Comparison of ENCODE assay signal across 27 cellular contexts in genomic region chr16:7391694-7392093, GRCh38. TPM values are rescaled to one million over a fixed set of nuclear protein-coding genes. Genes with fewer than 3 reads are reported as not detected.
"Had no signal": no experiment of that assay in that cellular context is flagged by ENCODE, and none has a peak within 500 bp of the region (broad histone marks: within the 10 kb centered on the region; RNA-seq: fewer than 3 reads in every experiment).

No MANE protein-coding gene starts in this region.

- H3K9me3 ChIP-seq: neutrophil, pancreas, prostate gland, right lobe of liver, thoracic aorta, thyroid gland, upper lobe of left lung, vagina had no signal

- H3K27ac ChIP-seq: neutrophil, pancreas, prostate gland, right lobe of liver, stomach, thoracic aorta, thyroid gland, tibial nerve, upper lobe of left lung, vagina had no signal

- H3K27me3 ChIP-seq: neutrophil, pancreas, right lobe of liver, stomach, thyroid gland, tibial nerve, upper lobe of left lung, vagina had no signal

- DNase-seq: naive thymus-derived CD8-positive, alpha-beta T cell; nephron progenitor cell; nucleus accumbens; pancreas; right cardiac atrium; right lobe of liver; small intestine; stimulated activated CD4-positive, alpha-beta T cell treated with anti-CD3 and anti-CD28 coated beads, Interleukin-15, amount 100 ng/mL, for 24 hours; stimulated activated CD4-positive, alpha-beta T cell treated with anti-CD3 and anti-CD28 coated beads, Interleukin-2, amount 100 ng/mL, for 24 hours; stimulated activated CD4-positive, alpha-beta T cell treated with anti-CD3 and anti-CD28 coated beads, Interleukin-2, amount 100 ng/mL, for 48 hours; stimulated activated CD4-positive, alpha-beta T cell treated with anti-CD3 and anti-CD28 coated beads, Interleukin-4, amount 100 ng/mL, for 24 hours; stimulated activated naive B cell treated with anti-CD40 and anti-IgM and Interleukin-4, amounts not matched to agents 10 μg/mL and 1 μg/mL and 100 μg/mL, for 72 hours; stimulated activated naive CD4-positive, alpha-beta T cell treated with Interleukin-2 at 50 U/mL for 16 hours; stomach; thyroid gland; trophoblast cell; upper lobe of left lung had no signal

- ATAC-seq: naive thymus-derived CD8-positive, alpha-beta T cell; natural killer cell treated with Interleukin-12 subunit alpha and Interleukin-12 subunit beta and Interleukin-15 and Interleukin-18, amount 100 ng/mL, for 72 hours; pancreas; right lobe of liver; stimulated activated effector memory CD8-positive, alpha-beta T cell treated with anti-CD3 and anti-CD28 coated beads, Interleukin-12 subunit alpha, Interleukin-12 subunit beta, amount 100 ng/mL, for 72 hours; stimulated activated naive B cell treated with anti-CD40 and anti-IgM and Interleukin-4, amounts not matched to agents 10 μg/mL and 1 μg/mL and 100 μg/mL, for 72 hours had no signal

- H3K36me3 ChIP-seq: neutrophil, pancreas, prostate gland, right lobe of liver, stomach, thoracic aorta, thyroid gland, tibial nerve, upper lobe of left lung, vagina had no signal

- H3K4me1 ChIP-seq: pancreas, prostate gland, right lobe of liver, stomach, thyroid gland, tibial nerve, upper lobe of left lung, vagina had no signal

- H3K4me3 ChIP-seq: pancreas, prostate gland, right lobe of liver, stomach, thoracic aorta, thyroid gland, tibial nerve, upper lobe of left lung, vagina had no signal

RNA-seq across cellular contexts. Expression of gene RBFOX1, which starts 59.0 kb away (rescaled TPM):
- total RNA-seq: naive thymus-derived CD8-positive, alpha-beta T cell; natural killer cell treated with Interleukin-12 subunit alpha and Interleukin-12 subunit beta and Interleukin-15 and Interleukin-18, amount 100 ng/mL, for 72 hours; osteocyte; posterior vena cava; renal cortical epithelial cell; thoracic aorta; upper lobe of left lung had no signal
